27 cellular contexts compared by ENCODE assay signal in genomic region chr2:179826297-179826696, GRCh38. TPM values are rescaled to one million over a fixed set of nuclear protein-coding genes. Genes with fewer than 3 reads are reported as not detected.
"Had no signal": no experiment of that assay in that cellular context is flagged by ENCODE, and none has a peak within 500 bp of the region (broad histone marks: within the 10 kb centered on the region; RNA-seq: fewer than 3 reads in every experiment).

No MANE protein-coding gene starts in this region.

- H3K27ac Mint-ChIP-seq: natural killer cell; progenitor cell of endocrine pancreas; stimulated activated memory B cell treated with anti-CD40 and anti-IgM and Interleukin-4, amounts not matched to agents 10 μg/mL and 1 μg/mL and 100 μg/mL, for 72 hours; stimulated activated naive CD8-positive, alpha-beta T cell treated with anti-CD3 and anti-CD28 coated beads, Interleukin-15, amount 100 ng/mL, for 72 hours had no signal

- ATAC-seq: foreskin keratinocyte; left colon; left ventricle myocardium superior; natural killer cell; pancreas; right cardiac atrium; stimulated activated memory B cell treated with anti-CD40 and anti-IgM and Interleukin-4, amounts not matched to agents 10 μg/mL and 1 μg/mL and 100 μg/mL, for 72 hours; stimulated activated naive CD8-positive, alpha-beta T cell treated with anti-CD3 and anti-CD28 coated beads, Interleukin-15, amount 100 ng/mL, for 72 hours; upper lobe of right lung had no signal

- H3K4me3 ChIP-seq: coronary artery, hepatocyte, lung, pancreas, spleen, testis, tibial nerve, upper lobe of right lung, vagina had no signal

- H3K27me3 Mint-ChIP-seq: progenitor cell of endocrine pancreas had no signal

- H2AFZ ChIP-seq: hepatocyte had no signal

- H3K4me2 ChIP-seq: hepatocyte had no signal

- H3K27ac ChIP-seq: coronary artery, foreskin keratinocyte, hepatocyte, pancreas, spleen, testis, tibial nerve, upper lobe of right lung, vagina had no signal

- H3K36me3 ChIP-seq: pancreas, spleen, tibial nerve, upper lobe of right lung, vagina had no signal

- H3K9me3 Mint-ChIP-seq: neural crest cell; stimulated activated memory B cell treated with anti-CD40 and anti-IgM and Interleukin-4, amounts not matched to agents 10 μg/mL and 1 μg/mL and 100 μg/mL, for 72 hours had no signal

- H3K4me1 ChIP-seq: foreskin keratinocyte, pancreas, spleen, testis, tibial nerve, upper lobe of right lung, vagina had no signal

- H3K27me3 ChIP-seq: foreskin keratinocyte, hepatocyte, pancreas, spleen, testis, tibial nerve, upper lobe of right lung, vagina had no signal

- H3K4me3 Mint-ChIP-seq: natural killer cell; neural crest cell; stimulated activated memory B cell treated with anti-CD40 and anti-IgM and Interleukin-4, amounts not matched to agents 10 μg/mL and 1 μg/mL and 100 μg/mL, for 72 hours; stimulated activated naive CD8-positive, alpha-beta T cell treated with anti-CD3 and anti-CD28 coated beads, Interleukin-15, amount 100 ng/mL, for 72 hours had no signal

- H3K4me1 Mint-ChIP-seq: natural killer cell; neural crest cell; stimulated activated memory B cell treated with anti-CD40 and anti-IgM and Interleukin-4, amounts not matched to agents 10 μg/mL and 1 μg/mL and 100 μg/mL, for 72 hours; stimulated activated naive CD8-positive, alpha-beta T cell treated with anti-CD3 and anti-CD28 coated beads, Interleukin-15, amount 100 ng/mL, for 72 hours had no signal

- H3K79me2 ChIP-seq: hepatocyte had no signal

- H3K9me3 ChIP-seq: pancreas, spleen, testis, tibial nerve, upper lobe of right lung, vagina had no signal

- H3K36me3 Mint-ChIP-seq: natural killer cell; stimulated activated memory B cell treated with anti-CD40 and anti-IgM and Interleukin-4, amounts not matched to agents 10 μg/mL and 1 μg/mL and 100 μg/mL, for 72 hours had no signal

- DNase-seq: effector CD4-positive, alpha-beta T cell; endodermal cell; foreskin keratinocyte; left colon; left ventricle myocardium superior; natural killer cell; occipital lobe; pancreas; right cardiac atrium; spleen; stimulated activated CD4-positive, alpha-beta T cell treated with anti-CD3 and anti-CD28 coated beads, Interleukin-15, amount 100 ng/mL, for 24 hours; stimulated activated CD4-positive, alpha-beta T cell treated with anti-CD3 and anti-CD28 coated beads, Interleukin-1b, Interleukin-23, amount 100 ng/mL, for 48 hours; stimulated activated CD4-positive, alpha-beta T cell treated with anti-CD3 and anti-CD28 coated beads, Interleukin-4, amount 100 ng/mL, for 24 hours; stimulated activated naive CD8-positive, alpha-beta T cell treated with anti-CD3 and anti-CD28 coated beads, Interleukin-15, amount 100 ng/mL, for 72 hours; testis; upper lobe of right lung had no signal

RNA-seq across cellular contexts. Expression of gene ZNF385B, which starts 35.1 kb away (rescaled TPM):
- total RNA-seq: dermis microvascular lymphatic vessel endothelial cell, endothelial cell of umbilical vein, mononuclear cell had no signal
- polyA plus RNA-seq: endothelial cell of umbilical vein had no signal
